9 cellular contexts compared by ENCODE assay signal in the genomic region with DNA sequence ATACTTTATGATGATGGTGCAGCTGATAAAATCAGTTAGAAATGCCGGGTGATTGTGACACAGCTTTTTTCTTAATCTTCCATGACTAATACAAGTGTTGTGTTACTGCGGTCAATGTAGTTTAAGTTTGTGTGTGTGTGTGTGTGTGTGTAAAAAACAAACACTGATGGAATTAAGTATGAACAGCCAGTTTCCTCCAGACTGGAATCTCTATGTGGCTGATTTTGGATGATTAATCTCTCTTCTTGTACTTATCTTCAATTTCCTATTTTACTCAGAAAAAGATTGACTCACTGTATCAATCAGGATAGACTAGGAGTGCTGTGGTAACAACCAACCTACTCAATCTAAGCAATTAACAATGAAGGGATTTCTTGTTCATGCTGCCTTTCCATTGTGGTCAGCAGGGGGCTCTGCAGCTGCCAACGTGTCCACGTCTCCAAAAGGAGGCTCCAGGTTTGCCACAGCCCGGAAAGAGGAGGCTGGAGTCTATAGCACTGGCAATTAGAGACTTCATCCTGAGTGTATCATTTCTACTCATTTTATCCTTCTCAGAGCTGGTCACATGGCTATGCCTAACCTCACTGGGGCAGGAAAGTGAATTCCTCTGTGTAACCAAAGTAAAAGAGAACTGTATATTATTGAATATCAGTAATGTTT.
A peak's percentile ranks its signal among the peaks of the same experiment; 100 is the strongest.
DNase-seq lines count a peak whose midpoint lies in the region; ATAC-seq and TF ChIP-seq lines count a peak whose summit lies in the region.
"Had no signal": no experiment of that assay in that cellular context is flagged by ENCODE, and none has a peak within 500 bp of the region (broad histone marks: within the 10 kb centered on the region; RNA-seq: fewer than 3 reads in every experiment).

No MANE protein-coding gene starts in this region.

- no peak overlapping the region for H3K4me2 ChIP-seq in Loucy (ENCODE audit: low read depth, low read length, poor library complexity, severe bottlenecking)

- CTCF ChIA-PET in activated CD8-positive, alpha-beta T cell treated with anti-CD3 and anti-CD28 coated beads for 36 hours (lab: Charles Lee): interaction anchor here (0.9 to 1.8 kb wide), 2 partner anchors 36 to 52 kb away, joined by 3 to 6 read pairs; no protein-coding TSS in a partner anchor
- CTCF ChIA-PET in activated CD8-positive, alpha-beta T cell treated with anti-CD3 and anti-CD28 coated beads, Interleukin-2, amount 10 ng/mL, durations not matched to agents 7 days and 5 days (lab: Charles Lee): no interaction called here

- H3K4me3 ChIP-seq in Loucy (ENCODE audit: low read length, poor library complexity, severe bottlenecking) (no peak overlapping the region), astrocyte of the cerebellum (ENCODE audit: low read depth, low read length) (no peak overlapping the region), left lung (no peak overlapping the region)
- H3K4me3 ChIP-seq: upper lobe of left lung had no signal

- no peaks in the 10 kb centered on the region for H3K4me1 ChIP-seq in Loucy (ENCODE audit: insufficient read depth, low read length, poor library complexity, severe bottlenecking)
- H3K4me1 ChIP-seq in left lung: no peaks in the 10 kb centered on the region
- H3K4me1 ChIP-seq: upper lobe of left lung had no signal

- H3K9me3 ChIP-seq in Loucy (ENCODE audit: insufficient read depth, low read depth, low read length) (no peaks in the 10 kb centered on the region), left lung (no peaks in the 10 kb centered on the region)
- H3K9me3 ChIP-seq: upper lobe of left lung had no signal

- no peak for ATAC-seq in activated CD8-positive, alpha-beta T cell treated with anti-CD3 and anti-CD28 coated beads for 36 hours
- ATAC-seq in activated CD8-positive, alpha-beta T cell treated with anti-CD3 and anti-CD28 coated beads, Interleukin-2, amount 10 ng/mL, durations not matched to agents 7 days and 5 days: no peak
- ATAC-seq in left lung (peak; percentile 65), HG03342 (IDR thresholded peaks at IDR 0.05; ENCODE audit: unreplicated experiment) (no peak), HG03521 (IDR thresholded peaks at IDR 0.05; ENCODE audit: unreplicated experiment) (no peak)

- no peaks in the 10 kb centered on the region for H3K9me2 ChIP-seq in Loucy (replicated peaks; ENCODE audit: low read depth, low read length)

- H3K9ac ChIP-seq in Loucy (ENCODE audit: low read depth, low read length, poor library complexity, severe bottlenecking): no peak overlapping the region

- in situ Hi-C loops in astrocyte of the cerebellum (cut with HindIII; ENCODE audit: low sequenced_read_pairs): no loop called here

- TF ChIP-seq CTCF in activated CD8-positive, alpha-beta T cell treated with anti-CD3 and anti-CD28 coated beads for 36 hours (IDR thresholded peaks at IDR 0.05): no peak
- peak; percentile 66 for TF ChIP-seq CTCF in Loucy (conservative IDR thresholded peaks at IDR 0.05; ENCODE audit: low read length)
- TF ChIP-seq CTCF in astrocyte of the cerebellum (IDR thresholded peaks at IDR 0.05; ENCODE audit: low read depth, low read length, missing control alignments): peak; percentile 61
- TF ChIP-seq CTCF in left lung (IDR thresholded peaks at IDR 0.05): no peak

- peaks cover 6% of the 10 kb centered on the region for H3K4me1 Mint-ChIP-seq in activated CD8-positive, alpha-beta T cell treated with anti-CD3 and anti-CD28 coated beads for 36 hours (ENCODE audit: low read depth)
- H3K4me1 Mint-ChIP-seq in activated CD8-positive, alpha-beta T cell treated with anti-CD3 and anti-CD28 coated beads, Interleukin-2, amount 10 ng/mL, durations not matched to agents 7 days and 5 days (ENCODE audit: low read depth): no peaks in the 10 kb centered on the region

- H3K79me2 ChIP-seq in Loucy (ENCODE audit: insufficient read depth, low read length): no peaks in the 10 kb centered on the region

- no peak overlapping the region for H2AFZ ChIP-seq in Loucy (ENCODE audit: low read length)

- H3K27me3 ChIP-seq in Loucy (ENCODE audit: insufficient read depth, low read length, poor library complexity, severe bottlenecking) (no peaks in the 10 kb centered on the region), left lung (no peaks in the 10 kb centered on the region)
- H3K27me3 ChIP-seq: upper lobe of left lung had no signal

- POLR2A ChIA-PET in activated CD8-positive, alpha-beta T cell treated with anti-CD3 and anti-CD28 coated beads for 36 hours (lab: Charles Lee): interaction anchor here (1.2 kb wide), 1 partner anchor 24 kb away, joined by 3 read pairs; no protein-coding TSS in a partner anchor
- POLR2A ChIA-PET in activated CD8-positive, alpha-beta T cell treated with anti-CD3 and anti-CD28 coated beads, Interleukin-2, amount 10 ng/mL, durations not matched to agents 7 days and 5 days (lab: Charles Lee): no interaction called here

- no peaks in the 10 kb centered on the region for H3K27me3 Mint-ChIP-seq in activated CD8-positive, alpha-beta T cell treated with anti-CD3 and anti-CD28 coated beads for 36 hours
- H3K27me3 Mint-ChIP-seq in activated CD8-positive, alpha-beta T cell treated with anti-CD3 and anti-CD28 coated beads, Interleukin-2, amount 10 ng/mL, durations not matched to agents 7 days and 5 days (ENCODE audit: low read depth): no peaks in the 10 kb centered on the region

- intact Hi-C loops in activated CD8-positive, alpha-beta T cell treated with anti-CD3 and anti-CD28 coated beads for 36 hours (cut with micrococcal nuclease): no loop called here
- intact Hi-C loops in left lung (cut with DNase I): no loop called here

- H3F3A ChIP-seq in Loucy (ENCODE audit: low read depth): no peaks in the 10 kb centered on the region

- H3K36me3 Mint-ChIP-seq in activated CD8-positive, alpha-beta T cell treated with anti-CD3 and anti-CD28 coated beads for 36 hours (ENCODE audit: low read depth): no peaks in the 10 kb centered on the region
- no peaks in the 10 kb centered on the region for H3K36me3 Mint-ChIP-seq in activated CD8-positive, alpha-beta T cell treated with anti-CD3 and anti-CD28 coated beads, Interleukin-2, amount 10 ng/mL, durations not matched to agents 7 days and 5 days (ENCODE audit: low read depth)

- H3K36me3 ChIP-seq in Loucy (ENCODE audit: insufficient read depth, low read length): peaks cover 5% of the 10 kb centered on the region; the same call in 1 of the 2 replicates
- no peaks in the 10 kb centered on the region for H3K36me3 ChIP-seq in left lung

- no peaks in the 10 kb centered on the region for H3K9me3 Mint-ChIP-seq in activated CD8-positive, alpha-beta T cell treated with anti-CD3 and anti-CD28 coated beads for 36 hours
- H3K9me3 Mint-ChIP-seq in activated CD8-positive, alpha-beta T cell treated with anti-CD3 and anti-CD28 coated beads, Interleukin-2, amount 10 ng/mL, durations not matched to agents 7 days and 5 days (ENCODE audit: insufficient read depth): no peaks in the 10 kb centered on the region

- no peaks in the 10 kb centered on the region for H4K20me1 ChIP-seq in Loucy (ENCODE audit: insufficient read depth, low read length, poor library complexity, severe bottlenecking)

- H3K4me3 Mint-ChIP-seq in activated CD8-positive, alpha-beta T cell treated with anti-CD3 and anti-CD28 coated beads for 36 hours: no peak overlapping the region
- H3K4me3 Mint-ChIP-seq in activated CD8-positive, alpha-beta T cell treated with anti-CD3 and anti-CD28 coated beads, Interleukin-2, amount 10 ng/mL, durations not matched to agents 7 days and 5 days: no peak overlapping the region

- DNase-seq in activated CD8-positive, alpha-beta T cell treated with anti-CD3 and anti-CD28 coated beads for 36 hours: peak; percentile 6
- DNase-seq in activated CD8-positive, alpha-beta T cell treated with anti-CD3 and anti-CD28 coated beads, Interleukin-2, amount 10 ng/mL, durations not matched to agents 7 days and 5 days: no peak
- peak; percentile 49 for DNase-seq in astrocyte of the cerebellum (ENCODE audit: low read depth)
- no peak for DNase-seq in left lung
- no peak for DNase-seq in activated effector memory CD4-positive, alpha-beta T cell treated with Interleukin-2 at 50 U/mL for 16 hours

- H3K27ac ChIP-seq in left lung: no peak overlapping the region
- H3K27ac ChIP-seq: upper lobe of left lung had no signal

- no peak overlapping the region for H3K27ac Mint-ChIP-seq in activated CD8-positive, alpha-beta T cell treated with anti-CD3 and anti-CD28 coated beads for 36 hours
- H3K27ac Mint-ChIP-seq in activated CD8-positive, alpha-beta T cell treated with anti-CD3 and anti-CD28 coated beads, Interleukin-2, amount 10 ng/mL, durations not matched to agents 7 days and 5 days: no peak overlapping the region

Comparison
In these comparisons a context has a peak if more than half of its experiments do, and no peak if none do; other contexts are left out.
1. DNase-seq: peak in activated CD8-positive, alpha-beta T cell treated with anti-CD3 and anti-CD28 coated beads for 36 hours (single experiment) and astrocyte of the cerebellum (single experiment); none in activated CD8-positive, alpha-beta T cell treated with anti-CD3 and anti-CD28 coated beads, Interleukin-2, amount 10 ng/mL, durations not matched to agents 7 days and 5 days (single experiment), left lung (0 of 2) and activated effector memory CD4-positive, alpha-beta T cell treated with Interleukin-2 at 50 U/mL for 16 hours (single experiment).
2. CTCF ChIP-seq: peak in Loucy (single experiment) and astrocyte of the cerebellum (single experiment); none in activated CD8-positive, alpha-beta T cell treated with anti-CD3 and anti-CD28 coated beads for 36 hours (single experiment) and left lung (0 of 2).